Comparison of ENCODE assay signal across 8 cellular contexts in the genomic region with DNA sequence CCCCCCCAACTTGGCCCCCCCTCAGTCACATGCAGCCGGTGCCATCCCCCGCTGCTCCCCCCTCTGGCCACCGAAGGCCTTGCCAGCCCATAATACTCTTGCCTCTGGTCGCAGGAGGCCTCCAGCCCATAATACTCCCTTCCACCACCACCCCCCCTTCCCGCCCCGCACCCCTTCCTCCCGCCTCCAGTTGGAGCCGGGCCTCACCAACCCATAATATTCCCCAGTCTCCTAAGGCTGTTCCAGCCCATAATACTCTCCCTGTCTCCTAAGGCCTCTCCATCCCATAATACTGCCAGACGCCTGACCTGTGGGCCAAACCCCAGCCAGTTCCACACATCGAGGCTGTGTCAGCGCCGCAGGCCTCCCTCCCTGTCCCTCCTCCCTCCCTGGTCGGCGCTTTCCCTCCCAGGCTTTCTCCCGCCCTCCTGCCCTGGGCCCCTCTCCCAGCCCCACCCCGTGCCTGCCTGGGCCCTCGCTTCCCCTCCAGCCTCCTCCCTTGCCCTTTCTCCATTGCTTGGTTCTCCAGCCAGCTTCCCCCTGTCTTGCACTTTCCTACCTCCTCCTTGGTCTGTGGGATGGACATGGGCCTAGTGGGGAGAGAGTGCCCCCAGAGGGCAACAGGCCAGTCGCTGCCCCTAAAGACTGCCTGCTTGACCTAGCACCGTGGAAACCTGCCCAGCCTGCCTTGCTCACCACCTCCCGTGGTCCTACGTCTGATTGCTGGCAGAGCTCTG. TPM values are rescaled to one million over a fixed set of nuclear protein-coding genes. Genes with fewer than 3 reads are reported as not detected.
DNase-seq lines count a peak whose midpoint lies in the region; ATAC-seq and TF ChIP-seq lines count a peak whose summit lies in the region.

No MANE protein-coding gene starts in this region.

- no peak overlapping the region for H3K27ac ChIP-seq in CD4-positive, CD25-positive, alpha-beta regulatory T cell (ENCODE audit: insufficient read depth, low read length, poor library complexity, severe bottlenecking)
- peak overlapping the region; percentile 98 for H3K27ac ChIP-seq in substantia nigra (ENCODE audit: low read depth, low read length, poor library complexity, severe bottlenecking)

- no peak overlapping the region for H3K4me3 ChIP-seq in CD4-positive, CD25-positive, alpha-beta regulatory T cell (ENCODE audit: low read depth, low read length)
- no peak overlapping the region for H3K4me3 ChIP-seq in epithelial cell of esophagus (ENCODE audit: low read length)

- H3K9me3 Mint-ChIP-seq in CD4-positive, CD25-positive, alpha-beta regulatory T cell, result peaks cover 0 to 1% (median 0%) of the 10 kb centered on the region in 7 donors
- H3K9me3 Mint-ChIP-seq in memory B cell, result no peaks in the 10 kb centered on the region

- peaks cover 30% of the 10 kb centered on the region for H3K4me1 ChIP-seq in CD4-positive, CD25-positive, alpha-beta regulatory T cell (ENCODE audit: control insufficient read depth, insufficient read depth, low read length, poor library complexity, severe bottlenecking)

- H3K27ac Mint-ChIP-seq in CD4-positive, CD25-positive, alpha-beta regulatory T cell, result peak overlapping the region; percentile 3 to 91 (median 32)
- peak overlapping the region; percentile 92 for H3K27ac Mint-ChIP-seq in memory B cell

- H3K27me3 ChIP-seq in CD4-positive, CD25-positive, alpha-beta regulatory T cell (ENCODE audit: control insufficient read depth, insufficient read depth, low read length), result no peaks in the 10 kb centered on the region

- H3K4me3 Mint-ChIP-seq in CD4-positive, CD25-positive, alpha-beta regulatory T cell, result peak overlapping the region in 3 of 4 donors; percentile 23 to 59 (median 33)
- peak overlapping the region; percentile 58 for H3K4me3 Mint-ChIP-seq in memory B cell

- no peak for TF ChIP-seq CTCF in epithelial cell of esophagus (IDR thresholded peaks at IDR 0.05; ENCODE audit: insufficient read depth, low read depth, low read length, missing control alignments)

- H3K36me3 Mint-ChIP-seq in CD4-positive, CD25-positive, alpha-beta regulatory T cell, result peaks cover under 1% of the 10 kb centered on the region
- H3K36me3 Mint-ChIP-seq in memory B cell, result peaks cover 4% of the 10 kb centered on the region

- H3K36me3 ChIP-seq in CD4-positive, CD25-positive, alpha-beta regulatory T cell (ENCODE audit: control insufficient read depth, insufficient read depth, low read length), result no peaks in the 10 kb centered on the region

- H3K27me3 Mint-ChIP-seq in CD4-positive, CD25-positive, alpha-beta regulatory T cell, result no peaks in the 10 kb centered on the region
- H3K27me3 Mint-ChIP-seq in memory B cell, result no peaks in the 10 kb centered on the region

- no peaks in the 10 kb centered on the region for H3K9me3 ChIP-seq in CD4-positive, CD25-positive, alpha-beta regulatory T cell (ENCODE audit: control insufficient read depth in 2 of 2, low read length in 2 of 2)

- H3K4me1 Mint-ChIP-seq in CD4-positive, CD25-positive, alpha-beta regulatory T cell, result peaks cover 14 to 63% (median 36%) of the 10 kb centered on the region in 4 donors
- peaks cover 45% of the 10 kb centered on the region for H3K4me1 Mint-ChIP-seq in memory B cell

- ATAC-seq in CD4-positive, CD25-positive, alpha-beta regulatory T cell (ENCODE audit: low read depth in 2 of 2), result peak; percentile 22 to 28
- peak; percentile 70 for ATAC-seq in memory B cell (ENCODE audit: low read depth)
- no peak for ATAC-seq in GM21381 (IDR thresholded peaks at IDR 0.05; ENCODE audit: unreplicated experiment)

- peak in 2 of 3 donors; percentile 29 to 69 for DNase-seq in CD4-positive, CD25-positive, alpha-beta regulatory T cell
- DNase-seq in HCEC 1CT (peak; percentile 96), NCI-H446 treated with DMSO at 0.1 percent for 48 hours (lab: John Stamatoyannopoulos, UW) (peak; percentile 96), epithelial cell of esophagus (ENCODE audit: low read depth) (peak; percentile 73), memory B cell (ENCODE audit: low spot score in 2 of 2) (peak; percentile 44 to 51), substantia nigra (lab: John Stamatoyannopoulos, UW) (peak; percentile 71 to 100 (median 95))
- DNase-seq in activated CD4-positive, alpha-beta T cell treated with anti-CD3 and anti-CD28 coated beads, Interleukin-2, amount 50 U/mL, for 1 hour, result peak; percentile 33

RNA-seq across cellular contexts. Expression of a gene that starts 6.8 kb away (rescaled TPM):
- 474 TPM for total RNA-seq in CD4-positive, CD25-positive, alpha-beta regulatory T cell
- 10 to 100 TPM; 32.2 to 43.4 (median 38.8) TPM for polyA plus RNA-seq in CD4-positive, CD25-positive, alpha-beta regulatory T cell

RNA-seq across cellular contexts. Expression of a gene that starts 21.8 kb away (rescaled TPM):
- 7.0 TPM for total RNA-seq in CD4-positive, CD25-positive, alpha-beta regulatory T cell
- polyA plus RNA-seq in CD4-positive, CD25-positive, alpha-beta regulatory T cell, result 10 to 100 TPM in 1 of 4 donors, 1 to 10 TPM in 3; 6.6 to 17.3 (median 8.6) TPM

RNA-seq across cellular contexts. Expression of a gene that starts 33.3 kb away (rescaled TPM):
- 13.7 TPM for total RNA-seq in CD4-positive, CD25-positive, alpha-beta regulatory T cell
- under 1 TPM in 1 of 4 donors, not detected in 3; 0.41 TPM for polyA plus RNA-seq in CD4-positive, CD25-positive, alpha-beta regulatory T cell

RNA-seq across cellular contexts. Expression of a gene that starts 45.9 kb away (rescaled TPM):
- total RNA-seq in CD4-positive, CD25-positive, alpha-beta regulatory T cell, result 77.5 TPM
- 10 to 100 TPM; 13.2 to 34.0 (median 22.5) TPM for polyA plus RNA-seq in CD4-positive, CD25-positive, alpha-beta regulatory T cell

RNA-seq across cellular contexts. Expression of a gene that starts 49.0 kb away (rescaled TPM):
- total RNA-seq in CD4-positive, CD25-positive, alpha-beta regulatory T cell, result 34.6 TPM
- 10 to 100 TPM; 70.5 to 90.6 (median 82.4) TPM for polyA plus RNA-seq in CD4-positive, CD25-positive, alpha-beta regulatory T cell

Comparison
In these comparisons a context has a peak if more than half of its experiments do, and no peak if none do; other contexts are left out.
1. DNase-seq: peak in every context shown above with its lines; median percentile 96 in HCEC 1CT; 96 in NCI-H446 treated with DMSO at 0.1 percent for 48 hours; 95 in substantia nigra; 73 in epithelial cell of esophagus; 49 in CD4-positive, CD25-positive, alpha-beta regulatory T cell; 48 in memory B cell; 33 in activated CD4-positive, alpha-beta T cell treated with anti-CD3 and anti-CD28 coated beads, Interleukin-2, amount 50 U/mL, for 1 hour.